9 cellular contexts compared by ENCODE assay signal in genomic region chr1:55064071-55064581, GRCh38. TPM values are rescaled to one million over a fixed set of nuclear protein-coding genes. Genes with fewer than 3 reads are reported as not detected.
DNase-seq lines count a peak whose midpoint lies in the region; ATAC-seq, FAIRE-seq and TF ChIP-seq lines count a peak whose summit lies in the region.
"Had no signal": no experiment of that assay in that cellular context is flagged by ENCODE, and none has a peak within 500 bp of the region (broad histone marks: within the 10 kb centered on the region; RNA-seq: fewer than 3 reads in every experiment).

No MANE protein-coding gene starts in this region.

- H2AFZ ChIP-seq in Karpas-422 (ENCODE audit: low read length) (no peak overlapping the region), K562 (ENCODE audit: low read depth, low read length) (no peak overlapping the region)

- TF ChIP-seq CTCF in K562 (IDR thresholded peaks at IDR 0.05 in 2 of 3, conservative IDR thresholded peaks at IDR 0.05 in 1 of 3; ENCODE audit: insufficient read depth in 2 of 3, low read depth in 1 of 3, low read length in 3 of 3), result no peak

- no peak for TF ChIP-seq EP300 in K562 (IDR thresholded peaks at IDR 0.05; ENCODE audit: low read length)

- no peak overlapping the region for H3K27ac ChIP-seq in Karpas-422 (ENCODE audit: low read length)
- no peak overlapping the region for H3K27ac ChIP-seq in K562 (ENCODE audit: extremely low read depth, low read depth, low read length)
- H3K27ac ChIP-seq in muscle layer of colon (ENCODE audit: low read depth, low read length), result peak overlapping the region; percentile 69
- H3K27ac ChIP-seq: SK-N-MC had no signal

- in situ Hi-C loops in K562 (cut with MboI), result no loop called here

- H3K36me3 ChIP-seq in Karpas-422 (ENCODE audit: insufficient read depth, low read length) (peaks cover 16% of the 10 kb centered on the region; the same call in 1 of the 2 replicates), K562 (ENCODE audit: control insufficient read depth, insufficient read depth, low read length) (peaks cover 97% of the 10 kb centered on the region), muscle layer of colon (ENCODE audit: insufficient read depth, low read length) (peaks cover 25% of the 10 kb centered on the region)

- intact Hi-C loops in K562 (cut with micrococcal nuclease), result no loop called here

- H3K79me2 ChIP-seq in Karpas-422 (ENCODE audit: low read length) (no peaks in the 10 kb centered on the region), K562 (ENCODE audit: control insufficient read depth, insufficient read depth, low read length) (no peaks in the 10 kb centered on the region)

- peak; percentile 10; the same call in 1 of the 2 replicates for TF ChIP-seq POLR2A in K562 (conservative IDR thresholded peaks at IDR 0.05)

- no peak for TF ChIP-seq RAD21 in K562 (CRISPR knock-in tag; conservative IDR thresholded peaks at IDR 0.05 in 1 of 2, IDR thresholded peaks at IDR 0.05 in 1 of 2)

- no peaks in the 10 kb centered on the region for H3K9me1 ChIP-seq in K562 (ENCODE audit: control insufficient read depth, insufficient read depth, low read length)

- ATAC-seq in K562 (peak; percentile 16; the same call in 2 of the 3 replicates), GM19455 (IDR thresholded peaks at IDR 0.05; ENCODE audit: unreplicated experiment) (no peak), HG02588 (IDR thresholded peaks at IDR 0.05; ENCODE audit: unreplicated experiment) (no peak)

- H3K9ac ChIP-seq in Karpas-422 (ENCODE audit: low read length) (no peak overlapping the region), K562 (ENCODE audit: insufficient read depth in 1 of 2, low read depth in 2 of 2, low read length in 2 of 2) (0 out of 4 replicates have a peak overlapping the region, but pooled peaks of 1 of the 2 experiments have one; percentile 12), muscle layer of colon (ENCODE audit: low read length) (no peak overlapping the region)

- CTCF ChIA-PET in K562 (lab: Yijun Ruan, JAX; ENCODE audit: low intra/inter-chr PET ratio), result no interaction called here

- H3K27me3 ChIP-seq in Karpas-422 (ENCODE audit: low read length) (no peaks in the 10 kb centered on the region), K562 (ENCODE audit: control insufficient read depth in 2 of 2, insufficient read depth in 2 of 2, low read length in 2 of 2) (no peaks in the 10 kb centered on the region), muscle layer of colon (ENCODE audit: control insufficient read depth in 1 of 2, insufficient read depth in 2 of 2, low read length in 2 of 2) (no peaks in the 10 kb centered on the region)

- DNase-seq in ELR (ENCODE audit: low read depth) (peak; percentile 33), Karpas-422 (peak; percentile 67), K562 (ENCODE audit: extremely low read depth in 1 of 4, low spot score in 3 of 4) (no peak), NCI-H2227 treated with DMSO at 0.1 percent for 48 hours (lab: John Stamatoyannopoulos, UW) (no peak)
- no peak for DNase-seq in activated CD4-positive, alpha-beta T cell treated with anti-CD3 and anti-CD28 coated beads, Interleukin-2, amount 50 U/mL, for 1 hour

- H3K4me2 ChIP-seq in Karpas-422 (ENCODE audit: low read depth, low read length, poor library complexity, severe bottlenecking) (no peak overlapping the region), K562 (ENCODE audit: insufficient read depth, low read length) (no peak overlapping the region)

- no peaks in the 10 kb centered on the region for H3K9me3 ChIP-seq in Karpas-422 (ENCODE audit: low read length)
- no peaks in the 10 kb centered on the region for H3K9me3 ChIP-seq in K562 (replicated peaks; ENCODE audit: control insufficient read depth, insufficient read depth, low read depth, low read length)
- no peaks in the 10 kb centered on the region for H3K9me3 ChIP-seq in muscle layer of colon (ENCODE audit: low read length)

- peaks cover 9% of the 10 kb centered on the region; the same call in 1 of the 2 replicates for H3K4me1 ChIP-seq in Karpas-422 (ENCODE audit: low read length)
- H3K4me1 ChIP-seq in K562 (replicated peaks in 1 of 2; ENCODE audit: control insufficient read depth in 2 of 2, insufficient read depth in 2 of 2, low read length in 2 of 2), result peaks cover 0 to 8% of the 10 kb centered on the region in 2 experiments; a peak in 2 of 5 replicates
- H3K4me1 ChIP-seq in muscle layer of colon (ENCODE audit: insufficient read depth, low read length), result peaks cover 24% of the 10 kb centered on the region

- no peak overlapping the region for H3K4me3 ChIP-seq in Karpas-422 (ENCODE audit: low read length)
- no peak overlapping the region for H3K4me3 ChIP-seq in K562
- H3K4me3 ChIP-seq in muscle layer of colon (ENCODE audit: low read depth in 1 of 2, low read length in 2 of 2), result no peak overlapping the region
- H3K4me3 ChIP-seq: SK-N-MC had no signal

- no peak for FAIRE-seq in K562 (lab: Jason Lieb, UNC)

- 75% methylated on average over 11 of the region's 12 CpGs for WGBS in K562 (ENCODE audit: insufficient coverage, low coverage, missing lambda C conversion rate)

- H4K20me1 ChIP-seq in Karpas-422 (ENCODE audit: insufficient read depth, low read depth, low read length) (no peaks in the 10 kb centered on the region), K562 (replicated peaks; ENCODE audit: control insufficient read depth, insufficient read depth, low read length) (0 out of 2 replicates have a peak, but pooled peaks cover 3% of the 10 kb centered on the region)

- POLR2A ChIA-PET in K562 (lab: Yijun Ruan, JAX), result interaction anchor here (0.6 to 2.5 kb wide), 5 partner anchors 10 to 1406 kb away, joined by 3 to 12 read pairs (median 4); no protein-coding TSS in a partner anchor

- H3K9me2 ChIP-seq in Karpas-422 (replicated peaks; ENCODE audit: insufficient read depth, low read length), result no peaks in the 10 kb centered on the region

- BruUV-seq in K562 (replicated peaks; lab: Mats Ljungman, UMichigan), result TSS peak; percentile 13

TF ChIP-seq in K562, 482 proteins besides CTCF, POLR2A, EP300 and RAD21:
- no peak for TF ChIP-seq ERF (CRISPR knock-in tag; IDR thresholded peaks at IDR 0.05)
- no peak for TF ChIP-seq ARNT (IDR thresholded peaks at IDR 0.05)
- no peak for TF ChIP-seq HNRNPLL (IDR thresholded peaks at IDR 0.05; ENCODE audit: low read depth, low read length, poor library complexity, severe bottlenecking)
- TF ChIP-seq ZNF184 (CRISPR knock-in tag; IDR thresholded peaks at IDR 0.05), result no peak
- no peak for TF ChIP-seq COPS2 (conservative IDR thresholded peaks at IDR 0.05)
- TF ChIP-seq EHMT2 (IDR thresholded peaks at IDR 0.05), result no peak
- TF ChIP-seq ZNF766 (CRISPR knock-in tag; conservative IDR thresholded peaks at IDR 0.05), result no peak
- TF ChIP-seq RBM14 (IDR thresholded peaks at IDR 0.05; ENCODE audit: borderline replicate concordance, insufficient read depth, low read depth, low read length), result no peak
- no peak for TF ChIP-seq SIN3A (IDR thresholded peaks at IDR 0.05; ENCODE audit: borderline replicate concordance in 2 of 2, control insufficient read depth in 1 of 2, low read depth in 2 of 2, low read length in 2 of 2)
- TF ChIP-seq, protein P1, sequence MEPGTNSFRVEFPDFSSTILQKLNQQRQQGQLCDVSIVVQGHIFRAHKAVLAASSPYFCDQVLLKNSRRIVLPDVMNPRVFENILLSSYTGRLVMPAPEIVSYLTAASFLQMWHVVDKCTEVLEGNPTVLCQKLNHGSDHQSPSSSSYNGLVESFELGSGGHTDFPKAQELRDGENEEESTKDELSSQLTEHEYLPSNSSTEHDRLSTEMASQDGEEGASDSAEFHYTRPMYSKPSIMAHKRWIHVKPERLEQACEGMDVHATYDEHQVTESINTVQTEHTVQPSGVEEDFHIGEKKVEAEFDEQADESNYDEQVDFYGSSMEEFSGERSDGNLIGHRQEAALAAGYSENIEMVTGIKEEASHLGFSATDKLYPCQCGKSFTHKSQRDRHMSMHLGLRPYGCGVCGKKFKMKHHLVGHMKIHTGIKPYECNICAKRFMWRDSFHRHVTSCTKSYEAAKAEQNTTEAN (CRISPR knock-in tag; IDR thresholded peaks at IDR 0.05), result no peak
- no peak for TF ChIP-seq GATAD2A (IDR thresholded peaks at IDR 0.05)
- TF ChIP-seq ZNF224 (CRISPR knock-in tag; IDR thresholded peaks at IDR 0.05), result no peak
TF ChIP-seq in K562: peak in this region for 0.

RNA-seq across cellular contexts. Expression of gene PCSK9, which starts 24.8 kb away (rescaled TPM):
- not detected in 2 replicates for total RNA-seq in Karpas-422 (2014; rRNA removed; shearing (Covaris generic); ENCODE audit: low replicate concordance)
- total RNA-seq in K562 (2011; cell fraction: chromatin; rRNA removed; ENCODE audit: low replicate concordance), result 22.6 and 51.1 TPM in 2 replicates
- total RNA-seq in K562 (2011; cell fraction: nucleolus; rRNA removed), result 61.6 and 67.9 TPM in 2 replicates
- 42.1 and 42.2 TPM in 2 replicates for total RNA-seq in K562 (2011; cell fraction: nucleoplasm; rRNA removed)
- total RNA-seq in K562 (2014; rRNA removed) (46.0 and 70.3 TPM in 2 replicates), K562 (2014; rRNA removed; fragmentation: Illumina TruSeq; extraction: Trizol) (6.6 and 10.2 TPM in 2 replicates), K562 (2015; rRNA removed; fragmentation: Illumina TruSeq; extraction: Trizol) (24.7 and 26.1 TPM in 2 replicates), K562 (2021) (58.6 and 66.9 TPM in 2 replicates)
- polyA plus RNA-seq in K562 (2011; rRNA removed) (11.2 and 55.2 TPM in 2 replicates), K562 (2014; fragmentation: Illumina TruSeq; extraction: Trizol) (25.7 and 32.4 TPM in 2 replicates), K562 (2014; fragmentation: Nextera tagmentation; extraction: Ambion mirVana) (1 to 10 TPM; 3.2 to 4.3 TPM), K562 (2014; rRNA removed) (37.9 and 43.9 TPM in 2 replicates)
- polyA plus RNA-seq in K562 (2011; cell fraction: cytosol; rRNA removed), result 21.6 and 35.4 TPM in 2 replicates
- 69.1 and 116 TPM in 2 replicates for polyA plus RNA-seq in K562 (2011; cell fraction: nucleus; rRNA removed)
- 80.4 and 94.8 TPM in 2 replicates for polyA plus RNA-seq in K562 (2012)
- polyA minus RNA-seq in K562 (2011; rRNA and poly(A)+ RNA removed), result 7.4 and 16.4 TPM in 2 replicates
- 12.9 and 44.1 TPM in 2 replicates for polyA minus RNA-seq in K562 (2011; cell fraction: cytosol; rRNA and poly(A)+ RNA removed)
- polyA minus RNA-seq in K562 (2011; cell fraction: nucleus; rRNA and poly(A)+ RNA removed), result 17.9 and 38.1 TPM in 2 replicates

Comparison
In these comparisons a context has a peak if more than half of its experiments do, and no peak if none do; other contexts are left out.
1. DNase-seq: peak in ELR (single experiment) and Karpas-422 (single experiment); none in K562 (0 of 4), activated CD4-positive, alpha-beta T cell treated with anti-CD3 and anti-CD28 coated beads, Interleukin-2, amount 50 U/mL, for 1 hour (single experiment) and NCI-H2227 treated with DMSO at 0.1 percent for 48 hours (single experiment).